In the genomic region with DNA sequence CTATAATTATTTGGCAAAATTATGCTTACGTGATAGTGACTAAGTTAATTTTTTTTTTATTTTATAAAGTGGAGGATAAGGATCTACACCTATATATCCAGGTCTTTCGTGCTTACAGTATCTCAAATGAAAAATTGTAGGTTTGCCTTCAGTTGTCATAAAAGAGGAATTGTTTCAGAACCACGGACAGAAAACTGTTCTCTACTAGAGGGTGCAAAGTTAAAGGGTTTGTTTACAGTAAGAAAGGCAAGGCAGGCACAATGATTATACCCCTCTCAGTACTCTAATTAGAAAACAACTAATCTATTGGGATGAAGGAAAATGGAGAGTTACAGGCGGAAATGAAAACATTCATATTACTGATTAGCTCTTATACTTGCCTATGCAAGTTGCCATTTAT, we compare ENCODE assay signal across 1 cellular context.
TF ChIP-seq lines count a peak whose summit lies in the region.

No MANE protein-coding gene starts in this region.

TF ChIP-seq in A549, 52 proteins besides CTCF, POLR2A, EP300 and RAD21 (continued from another document):
- TF ChIP-seq, protein P1, sequence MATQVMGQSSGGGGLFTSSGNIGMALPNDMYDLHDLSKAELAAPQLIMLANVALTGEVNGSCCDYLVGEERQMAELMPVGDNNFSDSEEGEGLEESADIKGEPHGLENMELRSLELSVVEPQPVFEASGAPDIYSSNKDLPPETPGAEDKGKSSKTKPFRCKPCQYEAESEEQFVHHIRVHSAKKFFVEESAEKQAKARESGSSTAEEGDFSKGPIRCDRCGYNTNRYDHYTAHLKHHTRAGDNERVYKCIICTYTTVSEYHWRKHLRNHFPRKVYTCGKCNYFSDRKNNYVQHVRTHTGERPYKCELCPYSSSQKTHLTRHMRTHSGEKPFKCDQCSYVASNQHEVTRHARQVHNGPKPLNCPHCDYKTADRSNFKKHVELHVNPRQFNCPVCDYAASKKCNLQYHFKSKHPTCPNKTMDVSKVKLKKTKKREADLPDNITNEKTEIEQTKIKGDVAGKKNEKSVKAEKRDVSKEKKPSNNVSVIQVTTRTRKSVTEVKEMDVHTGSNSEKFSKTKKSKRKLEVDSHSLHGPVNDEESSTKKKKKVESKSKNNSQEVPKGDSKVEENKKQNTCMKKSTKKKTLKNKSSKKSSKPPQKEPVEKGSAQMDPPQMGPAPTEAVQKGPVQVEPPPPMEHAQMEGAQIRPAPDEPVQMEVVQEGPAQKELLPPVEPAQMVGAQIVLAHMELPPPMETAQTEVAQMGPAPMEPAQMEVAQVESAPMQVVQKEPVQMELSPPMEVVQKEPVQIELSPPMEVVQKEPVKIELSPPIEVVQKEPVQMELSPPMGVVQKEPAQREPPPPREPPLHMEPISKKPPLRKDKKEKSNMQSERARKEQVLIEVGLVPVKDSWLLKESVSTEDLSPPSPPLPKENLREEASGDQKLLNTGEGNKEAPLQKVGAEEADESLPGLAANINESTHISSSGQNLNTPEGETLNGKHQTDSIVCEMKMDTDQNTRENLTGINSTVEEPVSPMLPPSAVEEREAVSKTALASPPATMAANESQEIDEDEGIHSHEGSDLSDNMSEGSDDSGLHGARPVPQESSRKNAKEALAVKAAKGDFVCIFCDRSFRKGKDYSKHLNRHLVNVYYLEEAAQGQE (IDR thresholded peaks at IDR 0.05): peak; percentile 80
